In genomic region chr15:55696221-55696620, GRCh38 we compare ENCODE assay signal across 25 cellular contexts. TPM values are rescaled to one million over a fixed set of nuclear protein-coding genes. Genes with fewer than 3 reads are reported as not detected.
"Had no signal": no experiment of that assay in that cellular context is flagged by ENCODE, and none has a peak within 500 bp of the region (broad histone marks: within the 10 kb centered on the region; RNA-seq: fewer than 3 reads in every experiment).

No MANE protein-coding gene starts in this region.

- H3K4me3 Mint-ChIP-seq: activated CD4-positive, alpha-beta T cell treated with anti-CD3 and anti-CD28 coated beads, Interleukin-2, amount 10 ng/mL, durations not matched to agents 7 days and 5 days; activated CD8-positive, alpha-beta memory T cell treated with anti-CD3 and anti-CD28 coated beads, Interleukin-2, amount 10 ng/mL, durations not matched to agents 7 days and 5 days; activated CD8-positive, alpha-beta T cell treated with anti-CD3 and anti-CD28 coated beads for 36 hours; activated naive CD4-positive, alpha-beta T cell treated with anti-CD3 and anti-CD28 coated beads, Interleukin-2, amount 10 ng/mL, durations not matched to agents 7 days and 5 days; central memory CD8-positive, alpha-beta T cell; effector memory CD8-positive, alpha-beta T cell had no signal

- H3K4me1 ChIP-seq: colonic mucosa, gastrocnemius medialis, prostate gland, right atrium auricular region had no signal

- H3K36me3 Mint-ChIP-seq: activated CD8-positive, alpha-beta memory T cell treated with anti-CD3 and anti-CD28 coated beads, Interleukin-2, amount 10 ng/mL, durations not matched to agents 7 days and 5 days; activated naive CD4-positive, alpha-beta T cell treated with anti-CD3 and anti-CD28 coated beads, Interleukin-2, amount 10 ng/mL, durations not matched to agents 7 days and 5 days had no signal

- H3K4me3 ChIP-seq: colonic mucosa, dorsolateral prefrontal cortex, gastrocnemius medialis, prostate gland, right atrium auricular region had no signal

- DNase-seq: activated CD4-positive, alpha-beta T cell treated with anti-CD3 and anti-CD28 coated beads, Interleukin-2, amount 10 ng/mL, durations not matched to agents 7 days and 5 days; activated CD4-positive, CD25-positive, alpha-beta regulatory T cell treated with anti-CD3 and anti-CD28 coated beads, Interleukin-2, amount 50 U/mL, for 72 hours; activated CD8-positive, alpha-beta memory T cell treated with anti-CD3 and anti-CD28 coated beads, Interleukin-2, amount 10 ng/mL, durations not matched to agents 7 days and 5 days; activated CD8-positive, alpha-beta T cell treated with anti-CD3 and anti-CD28 coated beads for 36 hours; activated effector memory CD4-positive, alpha-beta T cell treated with anti-CD3 and anti-CD28 coated beads, Interleukin-2, amount 50 U/mL, for 16 hours; activated naive CD4-positive, alpha-beta T cell treated with anti-CD3 and anti-CD28 coated beads, Interleukin-2, amount 10 ng/mL, durations not matched to agents 7 days and 5 days; activated T-cell treated with anti-CD3 and anti-CD28 coated beads for 4 hours; aorta; colonic mucosa; dorsolateral prefrontal cortex; effector memory CD8-positive, alpha-beta T cell; gastrocnemius medialis; hippocampal formation; left ventricle myocardium superior; mammary epithelial cell; stimulated activated CD4-positive, alpha-beta T cell treated with anti-CD3 and anti-CD28 coated beads, Interleukin-4, amount 100 ng/mL, for 24 hours; stimulated activated naive CD4-positive, alpha-beta T cell treated with Interleukin-2 at 50 U/mL for 16 hours; T-helper 1 cell had no signal

- H3K27me3 Mint-ChIP-seq: activated CD8-positive, alpha-beta memory T cell treated with anti-CD3 and anti-CD28 coated beads, Interleukin-2, amount 10 ng/mL, durations not matched to agents 7 days and 5 days; central memory CD8-positive, alpha-beta T cell had no signal

- H3K27ac Mint-ChIP-seq: activated CD4-positive, alpha-beta T cell treated with anti-CD3 and anti-CD28 coated beads, Interleukin-2, amount 10 ng/mL, durations not matched to agents 7 days and 5 days; activated CD8-positive, alpha-beta memory T cell treated with anti-CD3 and anti-CD28 coated beads, Interleukin-2, amount 10 ng/mL, durations not matched to agents 7 days and 5 days; activated CD8-positive, alpha-beta T cell treated with anti-CD3 and anti-CD28 coated beads for 36 hours; activated naive CD4-positive, alpha-beta T cell treated with anti-CD3 and anti-CD28 coated beads, Interleukin-2, amount 10 ng/mL, durations not matched to agents 7 days and 5 days; effector memory CD8-positive, alpha-beta T cell had no signal

- H3K9me3 ChIP-seq: colonic mucosa, gastrocnemius medialis, prostate gland, right atrium auricular region had no signal

- FAIRE-seq: endothelial cell of umbilical vein, TTC549 had no signal

- H3K36me3 ChIP-seq: colonic mucosa, gastrocnemius medialis, prostate gland, right atrium auricular region, WERI-Rb-1 had no signal

- H3K27me3 ChIP-seq: colonic mucosa, gastrocnemius medialis, right atrium auricular region had no signal

- H3K9me3 Mint-ChIP-seq: activated CD4-positive, alpha-beta T cell treated with anti-CD3 and anti-CD28 coated beads, Interleukin-2, amount 10 ng/mL, durations not matched to agents 7 days and 5 days; activated CD8-positive, alpha-beta T cell treated with anti-CD3 and anti-CD28 coated beads for 36 hours; activated naive CD4-positive, alpha-beta T cell treated with anti-CD3 and anti-CD28 coated beads, Interleukin-2, amount 10 ng/mL, durations not matched to agents 7 days and 5 days; central memory CD8-positive, alpha-beta T cell; effector memory CD8-positive, alpha-beta T cell had no signal

- ATAC-seq: activated CD8-positive, alpha-beta memory T cell treated with anti-CD3 and anti-CD28 coated beads, Interleukin-2, amount 10 ng/mL, durations not matched to agents 7 days and 5 days; activated CD8-positive, alpha-beta T cell treated with anti-CD3 and anti-CD28 coated beads for 36 hours; effector memory CD8-positive, alpha-beta T cell; esophagus mucosa; gastrocnemius medialis; left ventricle myocardium superior had no signal

- H3K4me1 Mint-ChIP-seq: activated CD4-positive, alpha-beta T cell treated with anti-CD3 and anti-CD28 coated beads, Interleukin-2, amount 10 ng/mL, durations not matched to agents 7 days and 5 days; activated naive CD4-positive, alpha-beta T cell treated with anti-CD3 and anti-CD28 coated beads, Interleukin-2, amount 10 ng/mL, durations not matched to agents 7 days and 5 days; central memory CD8-positive, alpha-beta T cell had no signal

- H3K27ac ChIP-seq: colonic mucosa, dorsolateral prefrontal cortex, gastrocnemius medialis, prostate gland, right atrium auricular region had no signal

RNA-seq across cellular contexts. Expression of gene PRTG, which starts 46.7 kb away (rescaled TPM):
- total RNA-seq: activated CD4-positive, alpha-beta T cell treated with anti-CD3 and anti-CD28 coated beads, Interleukin-2, amount 10 ng/mL, durations not matched to agents 7 days and 5 days; activated CD8-positive, alpha-beta memory T cell treated with anti-CD3 and anti-CD28 coated beads, Interleukin-2, amount 10 ng/mL, durations not matched to agents 7 days and 5 days; activated CD8-positive, alpha-beta T cell treated with anti-CD3 and anti-CD28 coated beads for 36 hours had no signal
